Comparison of ENCODE assay signal across 18 cellular contexts in the genomic region with DNA sequence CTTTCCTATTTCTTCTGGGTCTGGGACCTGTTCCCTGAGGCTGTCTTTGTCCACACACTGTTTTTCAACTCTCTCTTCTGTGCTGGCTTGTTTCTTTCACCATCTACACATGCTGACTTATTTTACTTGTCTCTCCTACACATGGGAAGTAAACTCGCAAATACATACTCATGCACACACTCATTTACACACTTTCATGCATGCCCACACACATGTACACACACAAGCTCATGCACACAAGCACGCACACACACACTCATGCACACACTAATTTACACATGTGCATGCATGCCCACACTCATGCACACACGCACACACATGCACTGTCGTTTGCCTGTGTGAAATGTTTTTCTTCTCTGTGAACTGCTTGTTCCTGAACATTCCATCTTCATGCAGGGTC.
DNase-seq lines count a peak whose midpoint lies in the region; ATAC-seq, FAIRE-seq and TF ChIP-seq lines count a peak whose summit lies in the region.
"Had no signal": no experiment of that assay in that cellular context is flagged by ENCODE, and none has a peak within 500 bp of the region (broad histone marks: within the 10 kb centered on the region; RNA-seq: fewer than 3 reads in every experiment).

No MANE protein-coding gene starts in this region.

- no peaks in the 10 kb centered on the region for H3K27me3 Mint-ChIP-seq in MCF 10A (ENCODE audit: insufficient read depth, unreplicated experiment)

- H3K79me2 ChIP-seq in GM12878 (ENCODE audit: control insufficient read depth, insufficient read depth, low read length) = no peaks in the 10 kb centered on the region

- no peaks in the 10 kb centered on the region for H3K36me3 ChIP-seq in breast epithelium
- H3K36me3 ChIP-seq in BLaER1 = no peaks in the 10 kb centered on the region
- H3K36me3 ChIP-seq in GM12878 (ENCODE audit: control insufficient read depth in 2 of 2, insufficient read depth in 2 of 2, low read length in 1 of 2) = no peaks in the 10 kb centered on the region

- H3K9me3 ChIP-seq in breast epithelium (no peaks in the 10 kb centered on the region), BLaER1 (peaks cover 10% of the 10 kb centered on the region; the same call in 1 of the 2 replicates), GM12878 (replicated peaks; ENCODE audit: control insufficient read depth, insufficient read depth, low read length) (no peaks in the 10 kb centered on the region; the same call in 2 of the 3 replicates)
- H3K9me3 ChIP-seq: A549 had no signal

- H3K27me3 ChIP-seq in breast epithelium (no peaks in the 10 kb centered on the region), BLaER1 (no peaks in the 10 kb centered on the region; the same call in 1 of the 2 replicates), GM12878 (replicated peaks in 1 of 2; ENCODE audit: control insufficient read depth in 2 of 2, insufficient read depth in 2 of 2, low read length in 1 of 2) (no peaks in the 10 kb centered on the region)

- TF ChIP-seq EP300 in GM12878 (IDR thresholded peaks at IDR 0.05; ENCODE audit: borderline replicate concordance in 1 of 2, control insufficient read depth in 1 of 2, low read depth in 2 of 2, low read length in 2 of 2) = no peak

- RAD21 ChIA-PET in GM12878 (lab: Charles Lee; ENCODE audit: unreplicated experiment) = no interaction called here

- H3K27ac Mint-ChIP-seq in MCF 10A (ENCODE audit: low read depth, unreplicated experiment) = no peak overlapping the region
- H3K27ac Mint-ChIP-seq in activated naive CD4-positive, alpha-beta T cell treated with anti-CD3 and anti-CD28 coated beads, Interleukin-2, amount 50 U/mL, for 72 hours = no peak overlapping the region
- H3K27ac Mint-ChIP-seq: CD8-positive, alpha-beta T cell; HFFc6 had no signal

- in situ Hi-C loops in GM12878 (cut with MboI) = no loop called here

- FAIRE-seq in GM12878 (lab: Jason Lieb, UNC) (no peak), urothelium cell line (lab: Jason Lieb, UNC) (peak; percentile 37)
- FAIRE-seq: A549 had no signal

- no peak overlapping the region for H2AFZ ChIP-seq in GM12878 (ENCODE audit: control insufficient read depth, low read depth, low read length)

- BruUV-seq in MCF 10A (replicated peaks; lab: Mats Ljungman, UMichigan) = no TSS peak
- BruUV-seq in GM12878 (replicated peaks; lab: Mats Ljungman, UMichigan) = no TSS peak

- no peaks in the 10 kb centered on the region for H4K20me1 ChIP-seq in BLaER1
- no peaks in the 10 kb centered on the region for H4K20me1 ChIP-seq in GM12878 (ENCODE audit: control insufficient read depth, insufficient read depth)

- peaks cover 5% of the 10 kb centered on the region for H3K36me3 Mint-ChIP-seq in MCF 10A (ENCODE audit: insufficient read depth, unreplicated experiment)
- no peaks in the 10 kb centered on the region for H3K36me3 Mint-ChIP-seq in activated naive CD4-positive, alpha-beta T cell treated with anti-CD3 and anti-CD28 coated beads, Interleukin-2, amount 50 U/mL, for 72 hours
- H3K36me3 Mint-ChIP-seq: CD8-positive, alpha-beta T cell had no signal

- 0% methylated on average over 4 of the region's 4 CpGs for WGBS in GM12878 (ENCODE audit: insufficient coverage, insufficient replicate concordance, low lambda C conversion rate, missing lambda C conversion rate)

- DNase-seq in MCF 10A (ENCODE audit: unreplicated experiment) (peak; percentile 40), breast epithelium (ENCODE audit: low spot score in 2 of 2) (no peak), GM12878 (ENCODE audit: low read depth, low spot score) (no peak), urothelium cell line (ENCODE audit: low spot score) (no peak)
- no peak for DNase-seq in activated naive CD4-positive, alpha-beta T cell treated with anti-CD3 and anti-CD28 coated beads, Interleukin-2, amount 50 U/mL, for 72 hours (ENCODE audit: low spot score in 2 of 2)
- DNase-seq in activated naive CD4-positive, alpha-beta T cell treated with anti-CD3 and anti-CD28 coated beads, Interleukin-2, amount 50 U/mL, for 16 hours = no peak
- DNase-seq: AML-193; Calu3; CD8-positive, alpha-beta T cell; DMS79 treated with DMSO at 0.1 percent for 48 hours; GF-D8; GOT3; H7; HFFc6 had no signal

- H3K27ac ChIP-seq in breast epithelium (no peak overlapping the region), BLaER1 (no peak overlapping the region), GM12878 (ENCODE audit: control insufficient read depth, insufficient read depth) (no peak overlapping the region)
- H3K27ac ChIP-seq: 22Rv1, A549 had no signal

- peaks cover 8% of the 10 kb centered on the region for H3K4me1 Mint-ChIP-seq in MCF 10A (ENCODE audit: insufficient read depth, unreplicated experiment)

- no peak for TF ChIP-seq RAD21 in GM12878 (IDR thresholded peaks at IDR 0.05; ENCODE audit: insufficient read depth, low read depth, low read length)

- H3K4me3 ChIP-seq in breast epithelium = no peak overlapping the region
- no peak overlapping the region for H3K4me3 ChIP-seq in BLaER1
- no peak overlapping the region for H3K4me3 ChIP-seq in GM12878
- H3K4me3 ChIP-seq: A549 had no signal

- CTCF ChIA-PET in MCF 10A (lab: Yijun Ruan, JAX) (interaction anchor here (0.5 to 1.1 kb wide), 2 partner anchors 168 to 171 kb away, joined by 3 read pairs; no protein-coding TSS in a partner anchor), GM12878 (lab: Yijun Ruan, JAX) (no interaction called here)

- H3K9ac ChIP-seq in BLaER1 (no peak overlapping the region), GM12878 (ENCODE audit: control insufficient read depth, insufficient read depth, low read length) (no peak overlapping the region)

- H3K9me3 Mint-ChIP-seq in MCF 10A (ENCODE audit: unreplicated experiment) = no peaks in the 10 kb centered on the region
- peaks cover 3 to 17% of the 10 kb centered on the region in 2 donors for H3K9me3 Mint-ChIP-seq in activated naive CD4-positive, alpha-beta T cell treated with anti-CD3 and anti-CD28 coated beads, Interleukin-2, amount 50 U/mL, for 72 hours

- H3K4me1 ChIP-seq in breast epithelium (no peaks in the 10 kb centered on the region), BLaER1 (peaks cover 41% of the 10 kb centered on the region), GM12878 (ENCODE audit: control insufficient read depth, insufficient read depth, low read length) (no peaks in the 10 kb centered on the region)
- H3K4me1 ChIP-seq: A549 had no signal

- TF ChIP-seq CTCF in MCF 10A (IDR thresholded peaks at IDR 0.05; ENCODE audit: unreplicated experiment) (no peak), breast epithelium (IDR thresholded peaks at IDR 0.05) (no peak), GM12878 (IDR thresholded peaks at IDR 0.05 in 2 of 3, conservative IDR thresholded peaks at IDR 0.05 in 1 of 3; ENCODE audit: control insufficient read depth in 2 of 3, extremely low read depth in 1 of 3, insufficient read depth in 1 of 3, low read depth in 3 of 3, low read length in 3 of 3) (no peak)

- no peak overlapping the region for H3K4me3 Mint-ChIP-seq in MCF 10A (ENCODE audit: unreplicated experiment)
- H3K4me3 Mint-ChIP-seq: CD8-positive, alpha-beta T cell; HFFc6 had no signal

- TF ChIP-seq POLR2A in breast epithelium (IDR thresholded peaks at IDR 0.05) = no peak
- no peak for TF ChIP-seq POLR2A in GM12878 (IDR thresholded peaks at IDR 0.05; ENCODE audit: low read depth, low read length)

- no peak for ATAC-seq in GM12878
- ATAC-seq in activated naive CD4-positive, alpha-beta T cell treated with anti-CD3 and anti-CD28 coated beads, Interleukin-2, amount 50 U/mL, for 72 hours = no peak
- ATAC-seq: A549; CD8-positive, alpha-beta T cell; HCT116 had no signal

- H3K4me2 ChIP-seq in BLaER1 = peak overlapping the region; percentile 37
- no peak overlapping the region for H3K4me2 ChIP-seq in GM12878 (ENCODE audit: control insufficient read depth, insufficient read depth)
- H3K4me2 ChIP-seq: A549 had no signal

- SMC1A ChIA-PET in GM12878 (lab: Charles Lee; ENCODE audit: uncharacterized antibody, unreplicated experiment) = no interaction called here

- POLR2A ChIA-PET in MCF 10A (lab: Yijun Ruan, JAX) (interaction anchor here (1.0 to 1.1 kb wide), 2 partner anchors 103 to 167 kb away, joined by 3 to 5 read pairs; no protein-coding TSS in a partner anchor), GM12878 (lab: Charles Lee) (no interaction called here)

- intact Hi-C loops in MCF 10A (cut with micrococcal nuclease) (no loop called here), breast epithelium (cut with DNase I; ENCODE audit: low total_unique reads) (no loop called here), GM12878 (cut with micrococcal nuclease; ENCODE audit: unreplicated experiment) (no loop called here)

TF ChIP-seq in GM12878, 131 proteins besides CTCF, POLR2A, EP300 and RAD21:
- no peak for TF ChIP-seq TCF7 (IDR thresholded peaks at IDR 0.05; ENCODE audit: borderline replicate concordance)
- TF ChIP-seq, protein P1, sequence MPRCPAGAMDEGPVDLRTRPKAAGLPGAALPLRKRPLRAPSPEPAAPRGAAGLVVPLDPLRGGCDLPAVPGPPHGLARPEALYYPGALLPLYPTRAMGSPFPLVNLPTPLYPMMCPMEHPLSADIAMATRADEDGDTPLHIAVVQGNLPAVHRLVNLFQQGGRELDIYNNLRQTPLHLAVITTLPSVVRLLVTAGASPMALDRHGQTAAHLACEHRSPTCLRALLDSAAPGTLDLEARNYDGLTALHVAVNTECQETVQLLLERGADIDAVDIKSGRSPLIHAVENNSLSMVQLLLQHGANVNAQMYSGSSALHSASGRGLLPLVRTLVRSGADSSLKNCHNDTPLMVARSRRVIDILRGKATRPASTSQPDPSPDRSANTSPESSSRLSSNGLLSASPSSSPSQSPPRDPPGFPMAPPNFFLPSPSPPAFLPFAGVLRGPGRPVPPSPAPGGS (IDR thresholded peaks at IDR 0.05; ENCODE audit: borderline replicate concordance, insufficient read depth, low read depth, low read length, poor library complexity, severe bottlenecking) = peak; percentile 57
